12 cellular contexts compared by ENCODE assay signal in the genomic region with DNA sequence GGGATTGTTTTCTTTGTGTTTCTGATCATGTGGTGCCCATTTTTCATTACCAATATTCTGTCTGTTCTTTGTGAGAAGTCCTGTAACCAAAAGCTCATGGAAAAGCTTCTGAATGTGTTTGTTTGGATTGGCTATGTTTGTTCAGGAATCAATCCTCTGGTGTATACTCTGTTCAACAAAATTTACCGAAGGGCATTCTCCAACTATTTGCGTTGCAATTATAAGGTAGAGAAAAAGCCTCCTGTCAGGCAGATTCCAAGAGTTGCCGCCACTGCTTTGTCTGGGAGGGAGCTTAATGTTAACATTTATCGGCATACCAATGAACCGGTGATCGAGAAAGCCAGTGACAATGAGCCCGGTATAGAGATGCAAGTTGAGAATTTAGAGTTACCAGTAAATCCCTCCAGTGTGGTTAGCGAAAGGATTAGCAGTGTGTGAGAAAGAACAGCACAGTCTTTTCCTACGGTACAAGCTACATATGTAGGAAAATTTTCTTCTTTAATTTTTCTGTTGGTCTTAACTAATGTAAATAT.
"Had no signal": no experiment of that assay in that cellular context is flagged by ENCODE, and none has a peak within 500 bp of the region (broad histone marks: within the 10 kb centered on the region; RNA-seq: fewer than 3 reads in every experiment).

No MANE protein-coding gene starts in this region.

- DNase-seq: activated B cell treated with CpG ODN at 0.5 μM for 24 hours; activated CD4-positive, alpha-beta T cell treated with anti-CD3 and anti-CD28 coated beads for 48 hours; activated CD8-positive, alpha-beta T cell treated with anti-CD3 and anti-CD28 coated beads for 36 hours; activated effector memory CD4-positive, alpha-beta T cell treated with Interleukin-2 at 50 U/mL for 16 hours; activated naive CD4-positive, alpha-beta T cell treated with anti-CD3 and anti-CD28 coated beads, Interleukin-2, amount 50 U/mL, for 16 hours; activated T-cell treated with anti-CD3 and anti-CD28 coated beads, Interleukin-2, amount 50 U/mL, for 4 hours; mammary epithelial cell; ovary; stimulated activated CD4-positive, alpha-beta T cell treated with anti-CD3 and anti-CD28 coated beads, Interleukin-2, amount 100 ng/mL, for 48 hours had no signal

- H3K27me3 ChIP-seq: esophagus muscularis mucosa, ovary had no signal

- H3K36me3 ChIP-seq: esophagus muscularis mucosa, ovary had no signal

- ATAC-seq: activated CD8-positive, alpha-beta T cell treated with anti-CD3 and anti-CD28 coated beads for 36 hours; activated T-cell treated with anti-CD3 and anti-CD28 coated beads, Interleukin-2, amount 50 U/mL, for 4 hours; left lobe of liver; stimulated activated memory B cell treated with anti-CD40 and anti-IgM and Interleukin-4, amounts not matched to agents 10 μg/mL and 1 μg/mL and 100 μg/mL, for 72 hours had no signal

- H3K4me1 ChIP-seq: esophagus muscularis mucosa had no signal

- H3K27ac ChIP-seq: esophagus muscularis mucosa, ovary had no signal

- H3K4me3 ChIP-seq: esophagus muscularis mucosa, ovary had no signal

- H3K9me3 ChIP-seq: esophagus muscularis mucosa, ovary had no signal
